8 cellular contexts compared by ENCODE assay signal in the genomic region with DNA sequence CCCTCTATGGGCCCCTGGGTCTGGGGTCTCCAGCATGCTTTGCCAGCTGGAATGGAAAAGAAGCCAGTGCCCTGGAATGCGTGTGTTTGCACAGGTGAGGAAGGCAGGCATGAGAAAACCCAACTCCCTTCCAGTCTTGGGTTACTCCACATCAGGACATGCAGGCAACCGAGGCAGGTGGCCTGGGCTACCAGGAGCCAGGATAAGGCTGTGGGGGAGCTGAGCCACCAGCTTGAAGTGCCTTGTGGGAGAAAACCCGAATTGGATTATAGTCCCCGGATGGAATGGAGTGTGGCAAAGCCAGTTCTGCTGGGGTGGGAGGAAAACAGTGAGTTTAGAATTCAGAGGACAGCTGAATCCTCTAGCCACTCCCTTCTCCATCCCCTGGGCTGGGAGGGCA. TPM values are rescaled to one million over a fixed set of nuclear protein-coding genes. Genes with fewer than 3 reads are reported as not detected.
DNase-seq lines count a peak whose midpoint lies in the region; ATAC-seq and TF ChIP-seq lines count a peak whose summit lies in the region.

No MANE protein-coding gene starts in this region.

- no peaks in the 10 kb centered on the region for H3K9me3 ChIP-seq in left ventricle myocardium inferior (replicated peaks)
- H3K9me3 ChIP-seq in esophagus squamous epithelium: no peaks in the 10 kb centered on the region

- H3K4me1 ChIP-seq in left ventricle myocardium inferior (peaks cover 9% of the 10 kb centered on the region), esophagus squamous epithelium (peaks cover 0 to 10% (median 6%) of the 10 kb centered on the region in 3 donors)

- H3K4me3 Mint-ChIP-seq in immature natural killer cell: no peak overlapping the region

- no peaks in the 10 kb centered on the region for H3K36me3 Mint-ChIP-seq in immature natural killer cell

- H3K27me3 Mint-ChIP-seq in immature natural killer cell (ENCODE audit: low read depth in 3 of 3): peaks cover 9 to 19% (median 14%) of the 10 kb centered on the region in 3 donors

- H3K4me1 Mint-ChIP-seq in immature natural killer cell: no peaks in the 10 kb centered on the region

- intact Hi-C loops in left ventricle myocardium superior (cut with micrococcal nuclease): no loop called here
- intact Hi-C loops in left ventricle myocardium inferior (cut with micrococcal nuclease): no loop called here
- intact Hi-C loops in esophagus squamous epithelium (cut with DNase I): no loop called here

- no peak for TF ChIP-seq POLR2A in esophagus squamous epithelium (IDR thresholded peaks at IDR 0.05)

- H3K9me3 Mint-ChIP-seq in immature natural killer cell: no peaks in the 10 kb centered on the region

- no peak overlapping the region for H3K4me3 ChIP-seq in left ventricle myocardium inferior
- H3K4me3 ChIP-seq in esophagus squamous epithelium: no peak overlapping the region

- H3K27me3 ChIP-seq in left ventricle myocardium inferior (ENCODE audit: low read depth) (peaks cover 95% of the 10 kb centered on the region), esophagus squamous epithelium (peaks cover 0 to 93% (median 0%) of the 10 kb centered on the region in 4 donors)

- WGBS in esophagus squamous epithelium, 2 donors: 0 to 5% methylated on average over 2 of the region's 4 CpGs

- H3K36me3 ChIP-seq in left ventricle myocardium inferior (no peaks in the 10 kb centered on the region), esophagus squamous epithelium (no peaks in the 10 kb centered on the region)

- H3K27ac Mint-ChIP-seq in immature natural killer cell: no peak overlapping the region

- no peak overlapping the region for H3K27ac ChIP-seq in left ventricle myocardium inferior (replicated peaks)
- 0 out of 2 replicates have a peak overlapping the region, but pooled peaks have one; percentile 7 for H3K27ac ChIP-seq in VCaP
- H3K27ac ChIP-seq in esophagus squamous epithelium: no peak overlapping the region

- TF ChIP-seq CTCF in left ventricle myocardium inferior (IDR thresholded peaks at IDR 0.05; ENCODE audit: borderline replicate concordance): no peak
- no peak for TF ChIP-seq CTCF in VCaP (conservative IDR thresholded peaks at IDR 0.05)
- no peak for TF ChIP-seq CTCF in esophagus squamous epithelium (IDR thresholded peaks at IDR 0.05)

- peak; percentile 14 for ATAC-seq in left ventricle myocardium superior

- DNase-seq in left ventricle myocardium superior: no peak
- no peak for DNase-seq in left ventricle myocardium inferior
- peak; percentile 93 to 94 for DNase-seq in NCI-H2081 (lab: John Stamatoyannopoulos, UW)
- DNase-seq in iPS DF 4.7 (ENCODE audit: extremely low read depth, low spot score): peak; percentile 96
- DNase-seq in mesenteric fat pad (ENCODE audit: low spot score): no peak
- no peak for DNase-seq in esophagus squamous epithelium (lab: John Stamatoyannopoulos, UW)
- DNase-seq in immature natural killer cell: no peak

RNA-seq across cellular contexts. Expression of a gene that starts 7.2 kb away (rescaled TPM):
- 1.4 TPM for total RNA-seq in left ventricle myocardium superior
- total RNA-seq in left ventricle myocardium inferior: 2.0 TPM
- total RNA-seq in mesenteric fat pad: 10.1 TPM
- 1 to 10 TPM in 3 of 4 donors, under 1 TPM in 1; 0.09 to 1.7 (median 1.3) TPM for total RNA-seq in esophagus squamous epithelium
- polyA plus RNA-seq in immature natural killer cell: not detected

Comparison
In these comparisons a context has a peak if more than half of its experiments do, and no peak if none do; other contexts are left out.
1. DNase-seq: peak in NCI-H2081 (2 of 2) and iPS DF 4.7 (single experiment); none in left ventricle myocardium superior (single experiment), left ventricle myocardium inferior (single experiment), mesenteric fat pad (single experiment), esophagus squamous epithelium (single experiment) and immature natural killer cell (0 of 3).